ENCODE assay signal across 20 cellular contexts in genomic region chr2:136359121-136359965, GRCh38.
DNase-seq lines count a peak whose midpoint lies in the region; ATAC-seq and TF ChIP-seq lines count a peak whose summit lies in the region.
"Had no signal": no experiment of that assay in that cellular context is flagged by ENCODE, and none has a peak within 500 bp of the region (broad histone marks: within the 10 kb centered on the region; RNA-seq: fewer than 3 reads in every experiment).

No MANE protein-coding gene starts in this region.

- H3K27me3 Mint-ChIP-seq in activated T-cell treated with anti-CD3 and anti-CD28 coated beads, Interleukin-2, amount 50 U/mL, for 24 hours, result peaks cover 6% of the 10 kb centered on the region
- H3K27me3 Mint-ChIP-seq in activated T-helper 17 cell treated with anti-CD3 and anti-CD28 coated beads, Interleukin-2, amount 50 U/mL, for 72 hours, result no peaks in the 10 kb centered on the region

- H3K27me3 ChIP-seq in A673 (replicated peaks; ENCODE audit: insufficient read depth, low read depth, low read length, poor library complexity), result peaks cover 2% of the 10 kb centered on the region

- CTCF ChIA-PET in A673 (lab: Charles Lee), result no interaction called here

- no peak for DNase-seq in activated T-cell treated with anti-CD3 and anti-CD28 coated beads, Interleukin-2, amount 50 U/mL, for 24 hours
- DNase-seq in activated T-cell treated with anti-CD3 and anti-CD28 coated beads, Interleukin-2, amount 50 U/mL, for 1 hour, result no peak
- DNase-seq in NAMALWA (ENCODE audit: low spot score) (peak; percentile 26), AML-193 (lab: John Stamatoyannopoulos, UW) (no peak), A673 (ENCODE audit: low spot score) (no peak)
- peak; percentile 36 for DNase-seq in stimulated activated CD8-positive, alpha-beta memory T cell treated with anti-CD3 and anti-CD28 coated beads, Interleukin-4, amount 100 ng/mL, for 48 hours
- DNase-seq: GDM1, HFFc6, NCI-H1048, NCI-H1436 treated with DMSO at 0.1 percent for 48 hours, NCI-H2029 treated with DMSO at 0.1 percent for 48 hours, NCI-H510A treated with DMSO at 0.1 percent for 48 hours had no signal

- no peak for TF ChIP-seq CTCF in A673 (conservative IDR thresholded peaks at IDR 0.05; ENCODE audit: low read depth, low read length)

- H3K9me3 Mint-ChIP-seq in activated T-cell treated with anti-CD3 and anti-CD28 coated beads, Interleukin-2, amount 50 U/mL, for 24 hours, result no peaks in the 10 kb centered on the region
- H3K9me3 Mint-ChIP-seq in activated T-helper 17 cell treated with anti-CD3 and anti-CD28 coated beads, Interleukin-2, amount 50 U/mL, for 72 hours, result peaks cover 3% of the 10 kb centered on the region

- no peaks in the 10 kb centered on the region for H3K36me3 Mint-ChIP-seq in activated T-cell treated with anti-CD3 and anti-CD28 coated beads, Interleukin-2, amount 50 U/mL, for 24 hours (ENCODE audit: low read depth)
- peaks cover 6% of the 10 kb centered on the region for H3K36me3 Mint-ChIP-seq in activated T-helper 17 cell treated with anti-CD3 and anti-CD28 coated beads, Interleukin-2, amount 50 U/mL, for 72 hours (ENCODE audit: low read depth)

- peak overlapping the region; percentile 70 for H3K27ac Mint-ChIP-seq in activated T-cell treated with anti-CD3 and anti-CD28 coated beads, Interleukin-2, amount 50 U/mL, for 24 hours
- peak overlapping the region; percentile 72 for H3K27ac Mint-ChIP-seq in activated T-helper 17 cell treated with anti-CD3 and anti-CD28 coated beads, Interleukin-2, amount 50 U/mL, for 72 hours
- H3K27ac Mint-ChIP-seq: HFFc6 had no signal

- no peak overlapping the region for H3K4me3 Mint-ChIP-seq in activated T-cell treated with anti-CD3 and anti-CD28 coated beads, Interleukin-2, amount 50 U/mL, for 24 hours
- H3K4me3 Mint-ChIP-seq in activated T-helper 17 cell treated with anti-CD3 and anti-CD28 coated beads, Interleukin-2, amount 50 U/mL, for 72 hours, result peak overlapping the region; percentile 34
- H3K4me3 Mint-ChIP-seq: HFFc6 had no signal

- BruUV-seq in A673 (replicated peaks; lab: Mats Ljungman, UMichigan), result no TSS peak

- H3K36me3 ChIP-seq in A673 (ENCODE audit: insufficient read depth, low read length, poor library complexity, severe bottlenecking), result no peaks in the 10 kb centered on the region

- no peak overlapping the region for H3K27ac ChIP-seq in A673 (ENCODE audit: low read depth, low read length, poor library complexity, severe bottlenecking)
- H3K27ac ChIP-seq: A549, C4-2B, KMS-11 had no signal

- peaks cover 72% of the 10 kb centered on the region for H3K4me1 Mint-ChIP-seq in activated T-cell treated with anti-CD3 and anti-CD28 coated beads, Interleukin-2, amount 50 U/mL, for 24 hours (ENCODE audit: low read depth)
- H3K4me1 Mint-ChIP-seq in activated T-helper 17 cell treated with anti-CD3 and anti-CD28 coated beads, Interleukin-2, amount 50 U/mL, for 72 hours, result peaks cover 40% of the 10 kb centered on the region

- no peaks in the 10 kb centered on the region for H3K9me3 ChIP-seq in A673 (ENCODE audit: low read depth, low read length, poor library complexity, severe bottlenecking)
- H3K9me3 ChIP-seq: A549 had no signal

- POLR2A ChIA-PET in A673 (lab: Charles Lee; ENCODE audit: low non-redundant PET), result no interaction called here

- intact Hi-C loops in A673 (cut with micrococcal nuclease; ENCODE audit: unreplicated experiment), result no loop called here

- H3K4me3 ChIP-seq in A673 (ENCODE audit: low read depth, low read length, poor library complexity, severe bottlenecking), result no peak overlapping the region
- H3K4me3 ChIP-seq: A549 had no signal

- H3K4me1 ChIP-seq in A673 (ENCODE audit: insufficient read depth, low read length, poor library complexity, severe bottlenecking), result no peaks in the 10 kb centered on the region
- H3K4me1 ChIP-seq: A549 had no signal

- ATAC-seq in activated T-helper 17 cell treated with anti-CD3 and anti-CD28 coated beads, Interleukin-2, amount 50 U/mL, for 72 hours (replicated peaks), result no peak
- no peak for ATAC-seq in HG02840 (IDR thresholded peaks at IDR 0.05; ENCODE audit: low FRiP score, unreplicated experiment)
- ATAC-seq: A549, HepG2, Panc1, Right ventricle myocardium inferior had no signal

Comparison
In these comparisons a context has a peak if more than half of its experiments do, and no peak if none do; other contexts are left out.
1. DNase-seq: peak in NAMALWA (single experiment) and stimulated activated CD8-positive, alpha-beta memory T cell treated with anti-CD3 and anti-CD28 coated beads, Interleukin-4, amount 100 ng/mL, for 48 hours (single experiment); none in activated T-cell treated with anti-CD3 and anti-CD28 coated beads, Interleukin-2, amount 50 U/mL, for 24 hours (single experiment), activated T-cell treated with anti-CD3 and anti-CD28 coated beads, Interleukin-2, amount 50 U/mL, for 1 hour (single experiment), AML-193 (0 of 2) and A673 (single experiment).